20 cellular contexts compared by ENCODE assay signal in genomic region chr10:131418686-131419085, GRCh38.
"Had no signal": no experiment of that assay in that cellular context is flagged by ENCODE, and none has a peak within 500 bp of the region (broad histone marks: within the 10 kb centered on the region; RNA-seq: fewer than 3 reads in every experiment).

No MANE protein-coding gene starts in this region.

- H3K27ac ChIP-seq: dorsolateral prefrontal cortex, esophagus muscularis mucosa, gastroesophageal sphincter, psoas muscle, spleen, testis, transverse colon had no signal

- H3K9me3 ChIP-seq: testis, transverse colon had no signal

- H3K4me1 ChIP-seq: esophagus muscularis mucosa, gastroesophageal sphincter, psoas muscle, testis, transverse colon had no signal

- H3K36me3 ChIP-seq: esophagus muscularis mucosa, gastroesophageal sphincter, spleen, transverse colon had no signal

- ATAC-seq: gastroesophageal sphincter; naive thymus-derived CD4-positive, alpha-beta T cell; psoas muscle; sciatic nerve; stimulated activated memory B cell treated with anti-CD40 and anti-IgM and Interleukin-4, amounts not matched to agents 10 μg/mL and 1 μg/mL and 100 μg/mL, for 72 hours had no signal

- DNase-seq: cortex of kidney; dorsolateral prefrontal cortex; effector CD8-positive, alpha-beta T cell; glutamatergic neuron; immature natural killer cell; mesendoderm; naive thymus-derived CD4-positive, alpha-beta T cell; nephron progenitor cell; psoas muscle; retina; spleen; stimulated activated CD4-positive, alpha-beta T cell treated with anti-CD3 and anti-CD28 coated beads, Interleukin-15, amount 100 ng/mL, for 24 hours; stimulated activated CD4-positive, alpha-beta T cell treated with anti-CD3 and anti-CD28 coated beads, Interleukin-1b, Interleukin-23, amount 100 ng/mL, for 48 hours; stimulated activated CD4-positive, alpha-beta T cell treated with anti-CD3 and anti-CD28 coated beads, Interleukin-4, amount 100 ng/mL, for 24 hours; testis; transverse colon had no signal

- H3K4me3 ChIP-seq: dorsolateral prefrontal cortex, esophagus muscularis mucosa, gastroesophageal sphincter, psoas muscle, spleen, testis, transverse colon had no signal

- H3K27me3 ChIP-seq: esophagus muscularis mucosa, spleen, testis, transverse colon had no signal
